19 cellular contexts compared by ENCODE assay signal in the genomic region with DNA sequence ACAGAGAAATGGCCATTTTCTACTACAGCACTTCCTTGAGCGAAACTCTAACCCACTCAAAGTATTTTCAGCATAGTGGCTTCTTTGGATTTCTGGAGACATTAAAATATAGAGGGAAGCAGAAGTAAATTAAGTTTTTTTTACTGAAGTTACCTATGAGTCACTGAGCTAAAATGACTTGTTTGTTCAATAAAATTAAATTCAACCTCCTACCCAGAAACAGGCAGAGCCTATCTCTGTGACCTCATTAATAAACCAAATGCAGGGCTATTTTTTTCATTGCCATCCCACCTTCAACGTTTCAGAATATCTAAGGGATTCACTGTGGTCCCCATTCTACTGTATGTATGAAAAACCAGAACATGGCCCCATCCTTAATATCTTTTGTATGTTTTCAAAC.
"Had no signal": no experiment of that assay in that cellular context is flagged by ENCODE, and none has a peak within 500 bp of the region (broad histone marks: within the 10 kb centered on the region; RNA-seq: fewer than 3 reads in every experiment).

No MANE protein-coding gene starts in this region.

- DNase-seq: activated CD4-positive, alpha-beta T cell treated with anti-CD3 and anti-CD28 coated beads for 1 hour; activated CD4-positive, alpha-beta T cell treated with anti-CD3 and anti-CD28 coated beads, Interleukin-2, amount 50 U/mL, for 1 hour; activated T-cell treated with anti-CD3 and anti-CD28 coated beads, Interleukin-2, amount 50 U/mL, for 1 hour; adrenal gland; effector memory CD8-positive, alpha-beta T cell; foreskin keratinocyte; naive thymus-derived CD8-positive, alpha-beta T cell; retina; stimulated activated CD4-positive, alpha-beta T cell treated with anti-CD3 and anti-CD28 coated beads, Interleukin-4, amount 100 ng/mL, for 1 hour; stimulated activated naive CD4-positive, alpha-beta T cell treated with Interleukin-2 at 50 U/mL for 16 hours; T-cell; tibial artery; WERI-Rb-1 had no signal

- H3K36me3 ChIP-seq: adrenal gland, breast epithelium, esophagus muscularis mucosa, neural progenitor cell, tibial artery, WERI-Rb-1 had no signal

- ATAC-seq: activated naive CD4-positive, alpha-beta T cell treated with anti-CD3 and anti-CD28 coated beads, Interleukin-2, amount 50 U/mL, for 72 hours; effector memory CD8-positive, alpha-beta T cell; foreskin keratinocyte; left lobe of liver; naive thymus-derived CD8-positive, alpha-beta T cell; T-cell had no signal

- H3K27me3 ChIP-seq: adrenal gland, breast epithelium, esophagus muscularis mucosa, foreskin keratinocyte, neural progenitor cell, tibial artery had no signal

- H3K4me3 ChIP-seq: adrenal gland, breast epithelium, esophagus muscularis mucosa, lung, neural progenitor cell, tibial artery had no signal

- H3K4me2 ChIP-seq: neural progenitor cell had no signal

- H3K4me1 ChIP-seq: breast epithelium, foreskin keratinocyte, tibial artery had no signal

- H2AFZ ChIP-seq: neural progenitor cell had no signal

- H3K9ac ChIP-seq: neural progenitor cell had no signal

- H3K27ac ChIP-seq: adrenal gland, breast epithelium, esophagus muscularis mucosa, foreskin keratinocyte, neural progenitor cell, tibial artery, WERI-Rb-1 had no signal

- H3K9me3 ChIP-seq: adrenal gland, breast epithelium, esophagus muscularis mucosa, tibial artery had no signal
